Comparison of ENCODE assay signal across 22 cellular contexts in genomic region chr9:34310205-34310604, GRCh38. TPM values are rescaled to one million over a fixed set of nuclear protein-coding genes. Genes with fewer than 3 reads are reported as not detected.
DNase-seq lines count a peak whose midpoint lies in the region; TF ChIP-seq lines count a peak whose summit lies in the region.
"Had no signal": no experiment of that assay in that cellular context is flagged by ENCODE, and none has a peak within 500 bp of the region (broad histone marks: within the 10 kb centered on the region; RNA-seq: fewer than 3 reads in every experiment).

No MANE protein-coding gene starts in this region.

- peak overlapping the region; percentile 94 for H3K27ac Mint-ChIP-seq in glutamatergic neuron (ENCODE audit: unreplicated experiment)
- no peak overlapping the region for H3K27ac Mint-ChIP-seq in type B pancreatic cell
- H3K27ac Mint-ChIP-seq: activated naive CD8-positive, alpha-beta T cell treated with anti-CD3 and anti-CD28 coated beads, Interleukin-2, amount 10 ng/mL, durations not matched to agents 7 days and 5 days; activated T-helper 1 cell treated with anti-CD3 and anti-CD28 coated beads, Interleukin-12 subunit alpha, Interleukin-12 subunit beta, Interleukin-2, Interleukin-4 antibody, amounts not matched to agents 30 ng/mL and 10 ng/mL and 1 ng/mL, durations not matched to agents 14 hours and 24 hours and 36 hours; nephron progenitor cell; stimulated activated effector memory CD8-positive, alpha-beta T cell treated with anti-CD3 and anti-CD28 coated beads, Interleukin-12 subunit alpha, Interleukin-12 subunit beta, amount 100 ng/mL, for 72 hours had no signal

- H3K9me3 ChIP-seq in effector memory CD4-positive, alpha-beta T cell (ENCODE audit: control insufficient read depth, low read length) = no peaks in the 10 kb centered on the region
- H3K9me3 ChIP-seq in ascending aorta = no peaks in the 10 kb centered on the region
- H3K9me3 ChIP-seq: esophagus muscularis mucosa, heart right ventricle, tibial artery had no signal

- no peak overlapping the region for H3K4me3 ChIP-seq in effector memory CD4-positive, alpha-beta T cell (ENCODE audit: insufficient read depth, low read depth, low read length, poor library complexity, severe bottlenecking)
- no peak overlapping the region for H3K4me3 ChIP-seq in ascending aorta
- H3K4me3 ChIP-seq: esophagus muscularis mucosa, heart right ventricle, tibial artery had no signal

- H3K4me1 ChIP-seq in effector memory CD4-positive, alpha-beta T cell (ENCODE audit: control insufficient read depth, insufficient read depth, low read length, poor library complexity, severe bottlenecking) = no peaks in the 10 kb centered on the region
- H3K4me1 ChIP-seq in ascending aorta = no peaks in the 10 kb centered on the region
- H3K4me1 ChIP-seq: esophagus muscularis mucosa, tibial artery had no signal

- DNase-seq in H4 (ENCODE audit: low spot score) = peak; percentile 33
- peak; percentile 72 for DNase-seq in NCI-H1092 treated with DMSO at 0.1 percent for 48 hours (lab: John Stamatoyannopoulos, UW)
- DNase-seq in NCI-H2227 (lab: John Stamatoyannopoulos, UW; ENCODE audit: unreplicated experiment) = peak; percentile 3
- DNase-seq in glutamatergic neuron = no peak
- no peak for DNase-seq in effector memory CD4-positive, alpha-beta T cell
- DNase-seq in type B pancreatic cell (ENCODE audit: extremely low spot score, unreplicated experiment) = no peak
- no peak for DNase-seq in ascending aorta (ENCODE audit: low spot score in 2 of 2)
- no peak for DNase-seq in stimulated activated CD4-positive, alpha-beta T cell treated with anti-CD3 and anti-CD28 coated beads, Interleukin-2, amount 100 ng/mL, for 48 hours
- DNase-seq: activated CD8-positive, alpha-beta memory T cell treated with anti-CD3 and anti-CD28 coated beads for 24 hours; activated naive CD8-positive, alpha-beta T cell treated with anti-CD3 and anti-CD28 coated beads, Interleukin-2, amount 10 ng/mL, durations not matched to agents 7 days and 5 days; Calu3; heart right ventricle; islet precursor cell; NCI-H1048; nephron progenitor cell; NK-92 treated with Interleukin-12 subunit alpha and Interleukin-12 subunit beta, amount 100 ng/mL, for 24 hours; RPMI8226; tibial artery had no signal

- H3K27ac ChIP-seq in effector memory CD4-positive, alpha-beta T cell (ENCODE audit: insufficient read depth, low read length, poor library complexity, severe bottlenecking) = no peak overlapping the region
- H3K27ac ChIP-seq in ascending aorta = no peak overlapping the region
- H3K27ac ChIP-seq: esophagus muscularis mucosa, heart right ventricle, HL-60, tibial artery had no signal

- H3K27me3 Mint-ChIP-seq in glutamatergic neuron (ENCODE audit: unreplicated experiment) = no peaks in the 10 kb centered on the region
- H3K27me3 Mint-ChIP-seq in type B pancreatic cell = no peaks in the 10 kb centered on the region
- H3K27me3 Mint-ChIP-seq: activated naive CD8-positive, alpha-beta T cell treated with anti-CD3 and anti-CD28 coated beads, Interleukin-2, amount 10 ng/mL, durations not matched to agents 7 days and 5 days had no signal

- H3K4me3 Mint-ChIP-seq in glutamatergic neuron (ENCODE audit: unreplicated experiment) (no peak overlapping the region), type B pancreatic cell (no peak overlapping the region)
- H3K4me3 Mint-ChIP-seq: activated naive CD8-positive, alpha-beta T cell treated with anti-CD3 and anti-CD28 coated beads, Interleukin-2, amount 10 ng/mL, durations not matched to agents 7 days and 5 days; activated T-helper 1 cell treated with anti-CD3 and anti-CD28 coated beads, Interleukin-12 subunit alpha, Interleukin-12 subunit beta, Interleukin-2, Interleukin-4 antibody, amounts not matched to agents 30 ng/mL and 10 ng/mL and 1 ng/mL, durations not matched to agents 14 hours and 24 hours and 36 hours; nephron progenitor cell; stimulated activated effector memory CD8-positive, alpha-beta T cell treated with anti-CD3 and anti-CD28 coated beads, Interleukin-12 subunit alpha, Interleukin-12 subunit beta, amount 100 ng/mL, for 72 hours had no signal

- H3K9me3 Mint-ChIP-seq in glutamatergic neuron (ENCODE audit: unreplicated experiment) (peaks cover 2% of the 10 kb centered on the region), type B pancreatic cell (no peaks in the 10 kb centered on the region)
- H3K9me3 Mint-ChIP-seq: activated naive CD8-positive, alpha-beta T cell treated with anti-CD3 and anti-CD28 coated beads, Interleukin-2, amount 10 ng/mL, durations not matched to agents 7 days and 5 days; activated T-helper 1 cell treated with anti-CD3 and anti-CD28 coated beads, Interleukin-12 subunit alpha, Interleukin-12 subunit beta, Interleukin-2, Interleukin-4 antibody, amounts not matched to agents 30 ng/mL and 10 ng/mL and 1 ng/mL, durations not matched to agents 14 hours and 24 hours and 36 hours; nephron progenitor cell; stimulated activated effector memory CD8-positive, alpha-beta T cell treated with anti-CD3 and anti-CD28 coated beads, Interleukin-12 subunit alpha, Interleukin-12 subunit beta, amount 100 ng/mL, for 72 hours had no signal

- H3K27me3 ChIP-seq in effector memory CD4-positive, alpha-beta T cell (replicated peaks; ENCODE audit: control insufficient read depth, insufficient read depth, low read length, poor library complexity, severe bottlenecking) = no peaks in the 10 kb centered on the region
- no peaks in the 10 kb centered on the region for H3K27me3 ChIP-seq in ascending aorta
- H3K27me3 ChIP-seq: esophagus muscularis mucosa, heart right ventricle, tibial artery had no signal

- intact Hi-C loops in ascending aorta (cut with DNase I) = no loop called here

- no peaks in the 10 kb centered on the region for H3K36me3 Mint-ChIP-seq in glutamatergic neuron (ENCODE audit: unreplicated experiment)
- no peaks in the 10 kb centered on the region for H3K36me3 Mint-ChIP-seq in type B pancreatic cell
- H3K36me3 Mint-ChIP-seq: activated naive CD8-positive, alpha-beta T cell treated with anti-CD3 and anti-CD28 coated beads, Interleukin-2, amount 10 ng/mL, durations not matched to agents 7 days and 5 days; stimulated activated effector memory CD8-positive, alpha-beta T cell treated with anti-CD3 and anti-CD28 coated beads, Interleukin-12 subunit alpha, Interleukin-12 subunit beta, amount 100 ng/mL, for 72 hours had no signal

- H3K4me1 Mint-ChIP-seq in glutamatergic neuron (ENCODE audit: low read depth, unreplicated experiment) = peaks cover 11% of the 10 kb centered on the region
- H3K4me1 Mint-ChIP-seq in type B pancreatic cell (ENCODE audit: unreplicated experiment) = peaks cover 6% of the 10 kb centered on the region
- H3K4me1 Mint-ChIP-seq: activated naive CD8-positive, alpha-beta T cell treated with anti-CD3 and anti-CD28 coated beads, Interleukin-2, amount 10 ng/mL, durations not matched to agents 7 days and 5 days; stimulated activated effector memory CD8-positive, alpha-beta T cell treated with anti-CD3 and anti-CD28 coated beads, Interleukin-12 subunit alpha, Interleukin-12 subunit beta, amount 100 ng/mL, for 72 hours had no signal

- no peaks in the 10 kb centered on the region for H3K36me3 ChIP-seq in effector memory CD4-positive, alpha-beta T cell (ENCODE audit: control insufficient read depth, insufficient read depth, low read length)
- no peaks in the 10 kb centered on the region for H3K36me3 ChIP-seq in ascending aorta
- H3K36me3 ChIP-seq: esophagus muscularis mucosa, heart right ventricle, tibial artery had no signal

- TF ChIP-seq CTCF in glutamatergic neuron (IDR thresholded peaks at IDR 0.05; ENCODE audit: partially characterized antibody, unreplicated experiment) (no peak), type B pancreatic cell (conservative IDR thresholded peaks at IDR 0.05) (no peak), ascending aorta (IDR thresholded peaks at IDR 0.05) (no peak)

RNA-seq across cellular contexts. Expression of gene KIF24, which starts 18.9 kb away (rescaled TPM):
- total RNA-seq in H4 (2014; rRNA removed; shearing (Covaris generic)) = 5.5 and 5.9 TPM in 2 replicates
- total RNA-seq in glutamatergic neuron (ENCODE audit: unreplicated experiment) (0.78 TPM), type B pancreatic cell (ENCODE audit: low replicate concordance) (3.5 and 9.6 TPM in 2 replicates), ascending aorta (0.21 TPM)

RNA-seq across cellular contexts. Expression of gene NUDT2, which starts 19.2 kb away (rescaled TPM):
- 71.9 and 75.3 TPM in 2 replicates for total RNA-seq in H4 (2014; rRNA removed; shearing (Covaris generic))
- total RNA-seq in glutamatergic neuron (ENCODE audit: unreplicated experiment) (7.2 TPM), type B pancreatic cell (ENCODE audit: low replicate concordance) (25.1 and 25.4 TPM in 2 replicates), ascending aorta (not detected)

Comparison
In these comparisons a context has a peak if more than half of its experiments do, and no peak if none do; other contexts are left out.
1. DNase-seq: peak in H4 (single experiment), NCI-H1092 treated with DMSO at 0.1 percent for 48 hours (single experiment) and NCI-H2227 (single experiment); none in glutamatergic neuron (single experiment), effector memory CD4-positive, alpha-beta T cell (0 of 3), type B pancreatic cell (single experiment), ascending aorta (0 of 2) and stimulated activated CD4-positive, alpha-beta T cell treated with anti-CD3 and anti-CD28 coated beads, Interleukin-2, amount 100 ng/mL, for 48 hours (0 of 2).